6 cellular contexts compared by ENCODE assay signal in genomic region chr7:101154693-101155102, GRCh38.
DNase-seq lines count a peak whose midpoint lies in the region; FAIRE-seq lines count a peak whose summit lies in the region.

No MANE protein-coding gene starts in this region.

- peak; percentile 59 for DNase-seq in DMS53 (lab: John Stamatoyannopoulos, UW)
- DNase-seq in DMS53 treated with DMSO at 0.1 percent for 48 hours (lab: John Stamatoyannopoulos, UW; ENCODE audit: unreplicated experiment) = no peak
- DNase-seq in UCSD-AML1 (lab: John Stamatoyannopoulos, UW; ENCODE audit: unreplicated experiment) = peak; percentile 25
- DNase-seq in left kidney (ENCODE audit: low read depth, low spot score) = peak; percentile 52
- DNase-seq in urothelium cell line (ENCODE audit: low spot score) = no peak
- no peak for DNase-seq in activated gamma-delta T cell treated with Interleukin-2 at 50 U/mL for 16 hours

- FAIRE-seq in urothelium cell line (lab: Jason Lieb, UNC) = no peak

Comparison
In these comparisons a context has a peak if more than half of its experiments do, and no peak if none do; other contexts are left out.
1. DNase-seq: peak in DMS53 (single experiment), UCSD-AML1 (single experiment) and left kidney (single experiment); none in DMS53 treated with DMSO at 0.1 percent for 48 hours (single experiment), urothelium cell line (single experiment) and activated gamma-delta T cell treated with Interleukin-2 at 50 U/mL for 16 hours (single experiment).